1 cellular context compared by ENCODE assay signal in genomic region chr19:46394398-46394797, GRCh38.
A peak's percentile ranks its signal among the peaks of the same experiment; 100 is the strongest.
TF ChIP-seq lines count a peak whose summit lies in the region.

No MANE protein-coding gene starts in this region.

TF ChIP-seq in HEK293, 187 proteins besides CTCF, POLR2A, EP300 and RAD21:
- peak; percentile 80 for TF ChIP-seq ZNF580 (tag by site-specific recombination; IDR thresholded peaks at IDR 0.05)
- TF ChIP-seq ZNF266 (tag by site-specific recombination; IDR thresholded peaks at IDR 0.05; ENCODE audit: low read depth) = no peak
- peak; percentile 97 for TF ChIP-seq ZNF768 (tag by site-specific recombination; IDR thresholded peaks at IDR 0.05)
- TF ChIP-seq ZNF280D (tag by site-specific recombination; IDR thresholded peaks at IDR 0.05) = peak; percentile 91; the same call in 1 of the 2 replicates
- TF ChIP-seq SP7 (tag by site-specific recombination; IDR thresholded peaks at IDR 0.05) = 0 out of 2 replicates have a peak, but pooled peaks have one; percentile 12
- TF ChIP-seq KLF8 (tag by site-specific recombination; IDR thresholded peaks at IDR 0.05) = 0 out of 2 replicates have a peak, but pooled peaks have one; percentile 24
